20 cellular contexts compared by ENCODE assay signal in genomic region chr4:152427971-152428370, GRCh38.
"Had no signal": no experiment of that assay in that cellular context is flagged by ENCODE, and none has a peak within 500 bp of the region (broad histone marks: within the 10 kb centered on the region; RNA-seq: fewer than 3 reads in every experiment).

No MANE protein-coding gene starts in this region.

- FAIRE-seq: endothelial cell of umbilical vein, kidney had no signal

- DNase-seq: dermis blood vessel endothelial cell; foreskin keratinocyte; kidney; left cardiac atrium; left ventricle myocardium inferior; lower lobe of right lung; natural killer cell; ovary; sigmoid colon; stimulated activated CD4-positive, alpha-beta T cell treated with anti-CD3 and anti-CD28 coated beads, Interleukin-2, amount 100 ng/mL, for 24 hours; stimulated activated CD4-positive, alpha-beta T cell treated with anti-CD3 and anti-CD28 coated beads, Interleukin-4, amount 100 ng/mL, for 4 hours; stimulated activated naive B cell treated with anti-CD40 and anti-IgM and Interleukin-4, amounts not matched to agents 10 μg/mL and 1 μg/mL and 100 μg/mL, for 72 hours; stimulated activated naive CD8-positive, alpha-beta T cell treated with anti-CD3 and anti-CD28 coated beads, Interleukin-15, amount 100 ng/mL, for 72 hours; testis; upper lobe of right lung had no signal

- H3K4me3 ChIP-seq: left ventricle myocardium inferior, lower lobe of right lung, ovary, right atrium auricular region, sigmoid colon, skin epidermis, testis, tibial nerve, upper lobe of right lung, vagina had no signal

- ATAC-seq: foreskin keratinocyte; left cardiac atrium; lower lobe of right lung; natural killer cell; stimulated activated naive B cell treated with anti-CD40 and anti-IgM and Interleukin-4, amounts not matched to agents 10 μg/mL and 1 μg/mL and 100 μg/mL, for 72 hours; stimulated activated naive CD8-positive, alpha-beta T cell treated with anti-CD3 and anti-CD28 coated beads, Interleukin-15, amount 100 ng/mL, for 72 hours; upper lobe of right lung had no signal
